8 cellular contexts compared by ENCODE assay signal in the genomic region with DNA sequence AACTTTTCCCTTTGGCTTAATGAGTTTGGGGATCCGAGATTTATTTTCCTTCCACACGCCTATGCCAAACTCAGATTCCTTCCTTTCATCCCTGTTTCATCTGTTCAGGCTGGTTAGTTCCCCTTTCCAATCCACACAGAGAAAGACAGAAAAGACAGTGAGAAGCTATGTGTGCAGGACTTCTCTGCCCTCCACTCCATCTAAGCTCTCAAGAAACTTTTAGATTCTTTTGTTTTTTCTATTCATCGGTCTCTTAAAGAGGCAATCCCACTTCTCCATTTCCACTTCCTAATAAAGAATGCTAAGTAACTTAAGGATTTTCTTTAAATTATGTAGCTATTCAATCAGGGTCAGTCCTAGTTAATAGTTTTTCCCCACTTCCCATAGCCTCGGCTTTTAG. TPM values are rescaled to one million over a fixed set of nuclear protein-coding genes. Genes with fewer than 3 reads are reported as not detected.
A peak's percentile ranks its signal among the peaks of the same experiment; 100 is the strongest.
DNase-seq lines count a peak whose midpoint lies in the region; ATAC-seq and TF ChIP-seq lines count a peak whose summit lies in the region.

No MANE protein-coding gene starts in this region.

- H3K9me3 ChIP-seq in KOPT-K1 (ENCODE audit: insufficient read depth, low read length, poor library complexity, severe bottlenecking) (no peaks in the 10 kb centered on the region), muscle layer of duodenum (ENCODE audit: control insufficient read depth in 1 of 2, low read length in 2 of 2) (no peaks in the 10 kb centered on the region)

- intact Hi-C loops in left colon (cut with DNase I, micrococcal nuclease): loop anchor here in 1 of 2 donors (10.0 kb wide), 1 partner anchor 96 kb away; no protein-coding TSS in a partner anchor

- peaks cover 23 to 44% of the 10 kb centered on the region in 2 donors for H3K4me1 ChIP-seq in muscle layer of duodenum (ENCODE audit: control insufficient read depth in 1 of 2, insufficient read depth in 2 of 2, low read length in 2 of 2)

- ATAC-seq in HG03097 (IDR thresholded peaks at IDR 0.05; ENCODE audit: low FRiP score, unreplicated experiment) (no peak), left colon (no peak)

- peak; percentile 19 to 20 for DNase-seq in AML-193 (lab: John Stamatoyannopoulos, UW)
- no peak for DNase-seq in cardiac fibroblast (ENCODE audit: low read depth in 2 of 2)
- no peak for DNase-seq in left colon
- no peak for DNase-seq in stimulated activated CD4-positive, alpha-beta T cell treated with anti-CD3 and anti-CD28 coated beads, Interleukin-4, amount 100 ng/mL, for 1 hour
- no peak for DNase-seq in C1 segment of cervical spinal cord (lab: John Stamatoyannopoulos, UW)

- no peaks in the 10 kb centered on the region for H3K27me3 ChIP-seq in muscle layer of duodenum (ENCODE audit: low read depth, low read length)

- peak overlapping the region; percentile 86 for H3K27ac ChIP-seq in KOPT-K1 (ENCODE audit: low read depth, low read length, poor library complexity, severe bottlenecking)
- H3K27ac ChIP-seq in muscle layer of duodenum (ENCODE audit: low read length): peak overlapping the region; percentile 88

- peak overlapping the region; percentile 79 to 86 for H3K4me3 ChIP-seq in cardiac fibroblast (replicated peaks in 1 of 2; ENCODE audit: low read depth in 2 of 2, low read length in 2 of 2)
- peak overlapping the region; percentile 85 to 87 for H3K4me3 ChIP-seq in muscle layer of duodenum (ENCODE audit: low read depth in 1 of 2, low read length in 2 of 2)

- H3K36me3 ChIP-seq in KOPT-K1 (ENCODE audit: insufficient read depth, low read length): peaks cover 32% of the 10 kb centered on the region
- peaks cover 9 to 10% of the 10 kb centered on the region in 2 donors for H3K36me3 ChIP-seq in muscle layer of duodenum (ENCODE audit: control insufficient read depth in 1 of 2, insufficient read depth in 2 of 2, low read length in 2 of 2)

- no peak for TF ChIP-seq CTCF in cardiac fibroblast (IDR thresholded peaks at IDR 0.05; ENCODE audit: low read depth, low read length)

RNA-seq across cellular contexts. Expression of gene ITGA1, which starts 11.2 kb away (rescaled TPM):
- 10 to 100 TPM; 25.2 to 47.0 TPM for total RNA-seq in left colon

RNA-seq across cellular contexts. Expression of gene PELO, which starts 11.2 kb away (rescaled TPM):
- 10 to 100 TPM; 16.4 to 21.2 TPM for total RNA-seq in left colon

Comparison
In these comparisons a context has a peak if more than half of its experiments do, and no peak if none do; other contexts are left out.
1. DNase-seq: peak in AML-193 (2 of 2); none in cardiac fibroblast (0 of 2), left colon (0 of 2), stimulated activated CD4-positive, alpha-beta T cell treated with anti-CD3 and anti-CD28 coated beads, Interleukin-4, amount 100 ng/mL, for 1 hour (single experiment) and C1 segment of cervical spinal cord (0 of 14).